1 cellular context compared by ENCODE assay signal in the genomic region with DNA sequence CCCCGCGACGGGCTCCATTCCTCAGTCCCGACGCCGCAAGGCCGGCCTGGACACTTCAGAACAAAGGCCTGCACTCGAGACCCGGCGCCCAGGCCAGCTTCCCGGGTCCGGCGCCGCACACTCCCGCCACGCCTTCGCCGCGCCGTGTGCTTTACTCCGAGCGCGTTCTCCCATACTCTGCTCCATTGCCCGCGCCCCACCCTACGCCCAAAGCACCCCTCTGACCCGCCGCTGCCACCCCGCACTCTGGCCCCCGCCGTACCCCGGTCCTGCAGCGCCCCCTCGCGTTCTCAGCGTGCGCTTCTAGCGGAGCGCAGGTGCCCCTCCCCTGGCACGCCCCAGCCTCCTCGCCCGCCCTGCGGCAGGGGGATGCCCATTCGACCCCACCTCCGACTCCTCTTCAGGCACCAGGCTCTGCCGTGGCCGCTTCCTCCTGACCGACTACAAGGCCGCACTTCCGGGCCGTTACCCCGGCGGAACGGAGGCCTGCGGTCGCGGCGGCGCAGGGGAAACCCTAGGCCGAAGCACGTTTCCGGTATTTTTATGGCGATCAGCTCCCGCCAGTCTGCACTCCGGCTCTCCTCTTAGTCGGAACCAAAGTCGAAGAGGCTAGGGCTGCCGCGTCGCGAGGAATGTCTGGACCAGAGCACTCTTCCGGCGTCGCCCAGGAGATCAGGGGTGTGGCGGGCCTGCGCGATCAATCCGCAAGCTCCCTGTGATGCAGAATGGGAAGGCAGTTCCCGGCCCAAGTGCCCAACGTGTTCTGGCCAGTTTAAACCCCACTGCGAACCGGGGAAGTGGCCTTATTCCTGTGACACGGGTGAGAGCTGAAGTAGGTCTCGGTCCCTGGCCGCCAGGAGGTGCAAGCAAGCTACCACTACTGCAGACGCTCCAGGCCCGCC.
TF ChIP-seq lines count a peak whose summit lies in the region.

ZBTB45 (minus strand) TSS at position 456 of the 902 bp plus-strand sequence. CDS start 2,137 bp downstream, outside the sequence.

TF ChIP-seq in HEK293, 187 proteins besides CTCF, POLR2A, EP300 and RAD21 (continued from another document and continues in another):
- TF ChIP-seq, protein P1, sequence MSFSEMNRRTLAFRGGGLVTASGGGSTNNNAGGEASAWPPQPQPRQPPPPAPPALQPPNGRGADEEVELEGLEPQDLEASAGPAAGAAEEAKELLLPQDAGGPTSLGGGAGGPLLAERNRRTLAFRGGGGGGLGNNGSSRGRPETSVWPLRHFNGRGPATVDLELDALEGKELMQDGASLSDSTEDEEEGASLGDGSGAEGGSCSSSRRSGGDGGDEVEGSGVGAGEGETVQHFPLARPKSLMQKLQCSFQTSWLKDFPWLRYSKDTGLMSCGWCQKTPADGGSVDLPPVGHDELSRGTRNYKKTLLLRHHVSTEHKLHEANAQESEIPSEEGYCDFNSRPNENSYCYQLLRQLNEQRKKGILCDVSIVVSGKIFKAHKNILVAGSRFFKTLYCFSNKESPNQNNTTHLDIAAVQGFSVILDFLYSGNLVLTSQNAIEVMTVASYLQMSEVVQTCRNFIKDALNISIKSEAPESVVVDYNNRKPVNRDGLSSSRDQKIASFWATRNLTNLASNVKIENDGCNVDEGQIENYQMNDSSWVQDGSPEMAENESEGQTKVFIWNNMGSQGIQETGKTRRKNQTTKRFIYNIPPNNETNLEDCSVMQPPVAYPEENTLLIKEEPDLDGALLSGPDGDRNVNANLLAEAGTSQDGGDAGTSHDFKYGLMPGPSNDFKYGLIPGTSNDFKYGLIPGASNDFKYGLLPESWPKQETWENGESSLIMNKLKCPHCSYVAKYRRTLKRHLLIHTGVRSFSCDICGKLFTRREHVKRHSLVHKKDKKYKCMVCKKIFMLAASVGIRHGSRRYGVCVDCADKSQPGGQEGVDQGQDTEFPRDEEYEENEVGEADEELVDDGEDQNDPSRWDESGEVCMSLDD (tag by site-specific recombination; IDR thresholded peaks at IDR 0.05) = peak; percentile 99
- TF ChIP-seq ZNF777 (tag by site-specific recombination; IDR thresholded peaks at IDR 0.05; ENCODE audit: borderline replicate concordance) = peak; percentile 61
- TF ChIP-seq PRDM4 (tag by site-specific recombination; IDR thresholded peaks at IDR 0.05) = peak; percentile 81
- TF ChIP-seq ZNF354C (tag by site-specific recombination; IDR thresholded peaks at IDR 0.05; ENCODE audit: borderline replicate concordance, low read depth) = no peak
- 0 out of 2 replicates have a peak, but pooled peaks have one; percentile 16 for TF ChIP-seq ZNF423 (tag by site-specific recombination; IDR thresholded peaks at IDR 0.05)
- TF ChIP-seq ZNF280C (tag by site-specific recombination; IDR thresholded peaks at IDR 0.05) = no peak
- no peak for TF ChIP-seq ZNF426 (tag by site-specific recombination; IDR thresholded peaks at IDR 0.05)
- TF ChIP-seq ZBTB17 (tag by site-specific recombination; IDR thresholded peaks at IDR 0.05) = peak; percentile 97
- TF ChIP-seq, protein P2, sequence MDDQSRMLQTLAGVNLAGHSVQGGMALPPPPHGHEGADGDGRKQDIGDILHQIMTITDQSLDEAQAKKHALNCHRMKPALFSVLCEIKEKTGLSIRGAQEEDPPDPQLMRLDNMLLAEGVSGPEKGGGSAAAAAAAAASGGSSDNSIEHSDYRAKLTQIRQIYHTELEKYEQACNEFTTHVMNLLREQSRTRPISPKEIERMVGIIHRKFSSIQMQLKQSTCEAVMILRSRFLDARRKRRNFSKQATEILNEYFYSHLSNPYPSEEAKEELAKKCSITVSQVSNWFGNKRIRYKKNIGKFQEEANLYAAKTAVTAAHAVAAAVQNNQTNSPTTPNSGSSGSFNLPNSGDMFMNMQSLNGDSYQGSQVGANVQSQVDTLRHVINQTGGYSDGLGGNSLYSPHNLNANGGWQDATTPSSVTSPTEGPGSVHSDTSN (CRISPR knock-in tag; IDR thresholded peaks at IDR 0.05) = peak; percentile 99
- TF ChIP-seq ZNF518A (tag by site-specific recombination; conservative IDR thresholded peaks at IDR 0.05; ENCODE audit: low read depth) = peak; percentile 92
- peak; percentile 79 for TF ChIP-seq ZNF280D (tag by site-specific recombination; IDR thresholded peaks at IDR 0.05)
- TF ChIP-seq, protein P3, sequence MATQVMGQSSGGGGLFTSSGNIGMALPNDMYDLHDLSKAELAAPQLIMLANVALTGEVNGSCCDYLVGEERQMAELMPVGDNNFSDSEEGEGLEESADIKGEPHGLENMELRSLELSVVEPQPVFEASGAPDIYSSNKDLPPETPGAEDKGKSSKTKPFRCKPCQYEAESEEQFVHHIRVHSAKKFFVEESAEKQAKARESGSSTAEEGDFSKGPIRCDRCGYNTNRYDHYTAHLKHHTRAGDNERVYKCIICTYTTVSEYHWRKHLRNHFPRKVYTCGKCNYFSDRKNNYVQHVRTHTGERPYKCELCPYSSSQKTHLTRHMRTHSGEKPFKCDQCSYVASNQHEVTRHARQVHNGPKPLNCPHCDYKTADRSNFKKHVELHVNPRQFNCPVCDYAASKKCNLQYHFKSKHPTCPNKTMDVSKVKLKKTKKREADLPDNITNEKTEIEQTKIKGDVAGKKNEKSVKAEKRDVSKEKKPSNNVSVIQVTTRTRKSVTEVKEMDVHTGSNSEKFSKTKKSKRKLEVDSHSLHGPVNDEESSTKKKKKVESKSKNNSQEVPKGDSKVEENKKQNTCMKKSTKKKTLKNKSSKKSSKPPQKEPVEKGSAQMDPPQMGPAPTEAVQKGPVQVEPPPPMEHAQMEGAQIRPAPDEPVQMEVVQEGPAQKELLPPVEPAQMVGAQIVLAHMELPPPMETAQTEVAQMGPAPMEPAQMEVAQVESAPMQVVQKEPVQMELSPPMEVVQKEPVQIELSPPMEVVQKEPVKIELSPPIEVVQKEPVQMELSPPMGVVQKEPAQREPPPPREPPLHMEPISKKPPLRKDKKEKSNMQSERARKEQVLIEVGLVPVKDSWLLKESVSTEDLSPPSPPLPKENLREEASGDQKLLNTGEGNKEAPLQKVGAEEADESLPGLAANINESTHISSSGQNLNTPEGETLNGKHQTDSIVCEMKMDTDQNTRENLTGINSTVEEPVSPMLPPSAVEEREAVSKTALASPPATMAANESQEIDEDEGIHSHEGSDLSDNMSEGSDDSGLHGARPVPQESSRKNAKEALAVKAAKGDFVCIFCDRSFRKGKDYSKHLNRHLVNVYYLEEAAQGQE (tag by site-specific recombination; IDR thresholded peaks at IDR 0.05) = no peak
- no peak; the same call in 1 of the 2 replicates for TF ChIP-seq ZNF707 (tag by site-specific recombination; IDR thresholded peaks at IDR 0.05)
- peak; percentile 91 for TF ChIP-seq ZFP69B (tag by site-specific recombination; IDR thresholded peaks at IDR 0.05)
- peak; percentile 75 for TF ChIP-seq ZNF654 (tag by site-specific recombination; IDR thresholded peaks at IDR 0.05; ENCODE audit: low read depth)
- no peak for TF ChIP-seq SETDB1 (IDR thresholded peaks at IDR 0.05; ENCODE audit: insufficient read length, low read length)
- no peak for TF ChIP-seq ZNF521 (tag by site-specific recombination; IDR thresholded peaks at IDR 0.05)
- TF ChIP-seq ZNF623 (tag by site-specific recombination; IDR thresholded peaks at IDR 0.05) = peak; percentile 37; the same call in 1 of the 2 replicates
- TF ChIP-seq ZNF548 (tag by site-specific recombination; IDR thresholded peaks at IDR 0.05) = peak; percentile 29; the same call in 1 of the 2 replicates
- no peak for TF ChIP-seq ZNF658 (tag by site-specific recombination; IDR thresholded peaks at IDR 0.05)
- TF ChIP-seq HOXA7 (CRISPR knock-in tag; IDR thresholded peaks at IDR 0.05; ENCODE audit: borderline replicate concordance) = no peak
- TF ChIP-seq SP7 (tag by site-specific recombination; IDR thresholded peaks at IDR 0.05) = peak; percentile 96
- TF ChIP-seq, protein P4, sequence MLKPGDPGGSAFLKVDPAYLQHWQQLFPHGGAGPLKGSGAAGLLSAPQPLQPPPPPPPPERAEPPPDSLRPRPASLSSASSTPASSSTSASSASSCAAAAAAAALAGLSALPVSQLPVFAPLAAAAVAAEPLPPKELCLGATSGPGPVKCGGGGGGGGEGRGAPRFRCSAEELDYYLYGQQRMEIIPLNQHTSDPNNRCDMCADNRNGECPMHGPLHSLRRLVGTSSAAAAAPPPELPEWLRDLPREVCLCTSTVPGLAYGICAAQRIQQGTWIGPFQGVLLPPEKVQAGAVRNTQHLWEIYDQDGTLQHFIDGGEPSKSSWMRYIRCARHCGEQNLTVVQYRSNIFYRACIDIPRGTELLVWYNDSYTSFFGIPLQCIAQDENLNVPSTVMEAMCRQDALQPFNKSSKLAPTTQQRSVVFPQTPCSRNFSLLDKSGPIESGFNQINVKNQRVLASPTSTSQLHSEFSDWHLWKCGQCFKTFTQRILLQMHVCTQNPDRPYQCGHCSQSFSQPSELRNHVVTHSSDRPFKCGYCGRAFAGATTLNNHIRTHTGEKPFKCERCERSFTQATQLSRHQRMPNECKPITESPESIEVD (tag by site-specific recombination; IDR thresholded peaks at IDR 0.05) = no peak
- TF ChIP-seq ZNF843 (tag by site-specific recombination; IDR thresholded peaks at IDR 0.05) = peak; percentile 87
